In genomic region chr1:193589597-193590040, GRCh38 we compare ENCODE assay signal across 12 cellular contexts.
A peak's percentile ranks its signal among the peaks of the same experiment; 100 is the strongest.
DNase-seq lines count a peak whose midpoint lies in the region; ATAC-seq and TF ChIP-seq lines count a peak whose summit lies in the region.
"Had no signal": no experiment of that assay in that cellular context is flagged by ENCODE, and none has a peak within 500 bp of the region (broad histone marks: within the 10 kb centered on the region; RNA-seq: fewer than 3 reads in every experiment).

No MANE protein-coding gene starts in this region.

- H3K27ac ChIP-seq in left lung (no peak overlapping the region), SJCRH30 (no peak overlapping the region)
- H3K27ac ChIP-seq: epithelial cell of prostate had no signal

- H3K4me3 ChIP-seq in left lung (no peak overlapping the region), SJCRH30 (no peak overlapping the region)
- H3K4me3 ChIP-seq: lung had no signal

- H3K4me3 Mint-ChIP-seq in central memory CD8-positive, alpha-beta T cell = no peak overlapping the region

- peak; percentile 71 for DNase-seq in COR-L47 (lab: John Stamatoyannopoulos, UW)
- DNase-seq in NCI-H2081 treated with DMSO at 0.1 percent for 48 hours (lab: John Stamatoyannopoulos, UW) = peak; percentile 17
- no peak for DNase-seq in central memory CD8-positive, alpha-beta T cell (ENCODE audit: low spot score in 2 of 2)
- DNase-seq in left lung = no peak
- no peak for DNase-seq in NCI-H146 treated with DMSO at 0.1 percent for 48 hours (lab: John Stamatoyannopoulos, UW; ENCODE audit: unreplicated experiment)
- DNase-seq in effector CD4-positive, alpha-beta T cell = no peak
- DNase-seq in SJCRH30 = no peak
- DNase-seq: KG1, small intestine had no signal

- no peak for TF ChIP-seq CTCF in left lung (IDR thresholded peaks at IDR 0.05)

- no peaks in the 10 kb centered on the region for H3K36me3 Mint-ChIP-seq in central memory CD8-positive, alpha-beta T cell (ENCODE audit: insufficient read depth)

- H3K27me3 Mint-ChIP-seq in central memory CD8-positive, alpha-beta T cell = no peaks in the 10 kb centered on the region

- H3K27me3 ChIP-seq in left lung (no peaks in the 10 kb centered on the region), SJCRH30 (no peaks in the 10 kb centered on the region)

- H3K36me3 ChIP-seq in left lung (no peaks in the 10 kb centered on the region), SJCRH30 (no peaks in the 10 kb centered on the region)

- peaks cover 27% of the 10 kb centered on the region for H3K4me1 Mint-ChIP-seq in central memory CD8-positive, alpha-beta T cell

- no peaks in the 10 kb centered on the region for H3K9me3 Mint-ChIP-seq in central memory CD8-positive, alpha-beta T cell

- H3K9me3 ChIP-seq in left lung (no peaks in the 10 kb centered on the region), SJCRH30 (replicated peaks) (no peaks in the 10 kb centered on the region)

- H3K4me1 ChIP-seq in left lung (peaks cover 0 to 19% of the 10 kb centered on the region in 2 donors), SJCRH30 (no peaks in the 10 kb centered on the region)

- no peak for ATAC-seq in central memory CD8-positive, alpha-beta T cell (replicated peaks; ENCODE audit: extremely low read depth, poor library complexity, severe bottlenecking)
- ATAC-seq in left lung = peak; percentile 25
- no peak for ATAC-seq in HG03521 (IDR thresholded peaks at IDR 0.05; ENCODE audit: unreplicated experiment)

- intact Hi-C loops in left lung (cut with DNase I) = no loop called here

- peak overlapping the region; percentile 53 for H3K27ac Mint-ChIP-seq in central memory CD8-positive, alpha-beta T cell (ENCODE audit: low read depth)

Comparison
In these comparisons a context has a peak if more than half of its experiments do, and no peak if none do; other contexts are left out.
1. DNase-seq: peak in COR-L47 (single experiment) and NCI-H2081 treated with DMSO at 0.1 percent for 48 hours (single experiment); none in central memory CD8-positive, alpha-beta T cell (0 of 2), left lung (0 of 2), NCI-H146 treated with DMSO at 0.1 percent for 48 hours (single experiment), effector CD4-positive, alpha-beta T cell (single experiment) and SJCRH30 (0 of 2).